11 cellular contexts compared by ENCODE assay signal in genomic region chr3:14461006-14461747, GRCh38. TPM values are rescaled to one million over a fixed set of nuclear protein-coding genes. Genes with fewer than 3 reads are reported as not detected.
A peak's percentile ranks its signal among the peaks of the same experiment; 100 is the strongest.
DNase-seq lines count a peak whose midpoint lies in the region; ATAC-seq and TF ChIP-seq lines count a peak whose summit lies in the region.
"Had no signal": no experiment of that assay in that cellular context is flagged by ENCODE, and none has a peak within 500 bp of the region (broad histone marks: within the 10 kb centered on the region; RNA-seq: fewer than 3 reads in every experiment).

No MANE protein-coding gene starts in this region.

- no peaks in the 10 kb centered on the region for H3K27me3 Mint-ChIP-seq in activated CD4-positive, alpha-beta T cell treated with anti-CD3 and anti-CD28 coated beads, Interleukin-2, amount 10 ng/mL, durations not matched to agents 7 days and 5 days
- no peaks in the 10 kb centered on the region for H3K27me3 Mint-ChIP-seq in activated CD8-positive, alpha-beta T cell treated with anti-CD3 and anti-CD28 coated beads for 36 hours
- H3K27me3 Mint-ChIP-seq: naive B cell had no signal

- H3K4me3 Mint-ChIP-seq in activated CD4-positive, alpha-beta T cell treated with anti-CD3 and anti-CD28 coated beads, Interleukin-2, amount 10 ng/mL, durations not matched to agents 7 days and 5 days, result no peak overlapping the region
- no peak overlapping the region for H3K4me3 Mint-ChIP-seq in activated CD8-positive, alpha-beta T cell treated with anti-CD3 and anti-CD28 coated beads for 36 hours
- H3K4me3 Mint-ChIP-seq in stimulated activated effector memory CD8-positive, alpha-beta T cell treated with anti-CD3 and anti-CD28 coated beads, Interleukin-12 subunit alpha, Interleukin-12 subunit beta, amount 100 ng/mL, for 72 hours, result no peak overlapping the region
- H3K4me3 Mint-ChIP-seq: naive B cell had no signal

- CTCF ChIA-PET in activated CD4-positive, alpha-beta T cell treated with anti-CD3 and anti-CD28 coated beads, Interleukin-2, amount 10 ng/mL, durations not matched to agents 7 days and 5 days (lab: Charles Lee), result interaction anchor here (0.9 to 2.0 kb wide), 4 partner anchors 19 to 565 kb away, joined by 3 to 8 read pairs (median 4); no protein-coding TSS in a partner anchor
- CTCF ChIA-PET in activated CD8-positive, alpha-beta T cell treated with anti-CD3 and anti-CD28 coated beads for 36 hours (lab: Charles Lee), result interaction anchor here (0.5 to 3.2 kb wide), 7 partner anchors 39 to 1668 kb away, joined by 3 to 17 read pairs (median 4); partner anchors contain the start of gene SLC6A6

- no peak for DNase-seq in activated CD4-positive, alpha-beta T cell treated with anti-CD3 and anti-CD28 coated beads, Interleukin-2, amount 10 ng/mL, durations not matched to agents 7 days and 5 days
- DNase-seq in activated CD4-positive, alpha-beta T cell treated with anti-CD3 and anti-CD28 coated beads for 1 hour, result no peak
- no peak for DNase-seq in activated CD8-positive, alpha-beta T cell treated with anti-CD3 and anti-CD28 coated beads for 36 hours
- DNase-seq in stimulated activated effector memory CD8-positive, alpha-beta T cell treated with anti-CD3 and anti-CD28 coated beads, Interleukin-12 subunit alpha, Interleukin-12 subunit beta, amount 100 ng/mL, for 72 hours (ENCODE audit: low spot score in 2 of 2), result no peak
- DNase-seq in tibial artery (no peak), NCI-H1092 treated with DMSO at 0.1 percent for 48 hours (lab: John Stamatoyannopoulos, UW) (no peak)
- no peak for DNase-seq in stimulated activated CD4-positive, alpha-beta T cell treated with anti-CD3 and anti-CD28 coated beads, Interleukin-4, amount 100 ng/mL, for 1 hour
- DNase-seq: NCI-H1436 treated with DMSO at 0.1 percent for 48 hours, NCI-H524 treated with DMSO at 0.1 percent for 48 hours had no signal

- intact Hi-C loops in activated CD8-positive, alpha-beta T cell treated with anti-CD3 and anti-CD28 coated beads for 36 hours (cut with micrococcal nuclease), result loop anchor here (10.0 kb wide), 1 partner anchor 56 kb away; the partner anchor contains the start of gene SLC6A6
- intact Hi-C loops in tibial artery (cut with DNase I; ENCODE audit: low total_unique reads), result no loop called here

- no peak for TF ChIP-seq CTCF in activated CD8-positive, alpha-beta T cell treated with anti-CD3 and anti-CD28 coated beads for 36 hours (IDR thresholded peaks at IDR 0.05)
- no peak for TF ChIP-seq CTCF in tibial artery (IDR thresholded peaks at IDR 0.05)

- peak overlapping the region; percentile 73 for H3K27ac Mint-ChIP-seq in activated CD4-positive, alpha-beta T cell treated with anti-CD3 and anti-CD28 coated beads, Interleukin-2, amount 10 ng/mL, durations not matched to agents 7 days and 5 days
- peak overlapping the region; percentile 35 for H3K27ac Mint-ChIP-seq in activated CD8-positive, alpha-beta T cell treated with anti-CD3 and anti-CD28 coated beads for 36 hours
- peak overlapping the region; percentile 88 for H3K27ac Mint-ChIP-seq in stimulated activated effector memory CD8-positive, alpha-beta T cell treated with anti-CD3 and anti-CD28 coated beads, Interleukin-12 subunit alpha, Interleukin-12 subunit beta, amount 100 ng/mL, for 72 hours

- peaks cover 13% of the 10 kb centered on the region for H3K4me1 Mint-ChIP-seq in activated CD4-positive, alpha-beta T cell treated with anti-CD3 and anti-CD28 coated beads, Interleukin-2, amount 10 ng/mL, durations not matched to agents 7 days and 5 days
- peaks cover 27% of the 10 kb centered on the region for H3K4me1 Mint-ChIP-seq in activated CD8-positive, alpha-beta T cell treated with anti-CD3 and anti-CD28 coated beads for 36 hours (ENCODE audit: low read depth)
- peaks cover 26% of the 10 kb centered on the region for H3K4me1 Mint-ChIP-seq in stimulated activated effector memory CD8-positive, alpha-beta T cell treated with anti-CD3 and anti-CD28 coated beads, Interleukin-12 subunit alpha, Interleukin-12 subunit beta, amount 100 ng/mL, for 72 hours

- H3K4me3 ChIP-seq in tibial artery, result no peak overlapping the region

- no peaks in the 10 kb centered on the region for H3K27me3 ChIP-seq in layer of hippocampus (ENCODE audit: control insufficient read depth, insufficient read depth, low read length)
- H3K27me3 ChIP-seq in tibial artery, result no peaks in the 10 kb centered on the region

- ATAC-seq in activated CD8-positive, alpha-beta T cell treated with anti-CD3 and anti-CD28 coated beads for 36 hours, result no peak
- no peak for ATAC-seq in stimulated activated effector memory CD8-positive, alpha-beta T cell treated with anti-CD3 and anti-CD28 coated beads, Interleukin-12 subunit alpha, Interleukin-12 subunit beta, amount 100 ng/mL, for 72 hours

- peaks cover 0 to 22% (median 21%) of the 10 kb centered on the region in 4 donors for H3K4me1 ChIP-seq in tibial artery

- no peaks in the 10 kb centered on the region for H3K9me3 ChIP-seq in tibial artery

- peak overlapping the region; percentile 67 for H3K27ac ChIP-seq in layer of hippocampus (ENCODE audit: low read depth, low read length)
- H3K27ac ChIP-seq in tibial artery, result peak overlapping the region in 1 of 2 donors; percentile 8

- POLR2A ChIA-PET in activated CD4-positive, alpha-beta T cell treated with anti-CD3 and anti-CD28 coated beads, Interleukin-2, amount 10 ng/mL, durations not matched to agents 7 days and 5 days (lab: Charles Lee), result no interaction called here
- POLR2A ChIA-PET in activated CD8-positive, alpha-beta T cell treated with anti-CD3 and anti-CD28 coated beads for 36 hours (lab: Charles Lee), result no interaction called here

- peaks cover 20% of the 10 kb centered on the region for H3K36me3 Mint-ChIP-seq in activated CD4-positive, alpha-beta T cell treated with anti-CD3 and anti-CD28 coated beads, Interleukin-2, amount 10 ng/mL, durations not matched to agents 7 days and 5 days (ENCODE audit: low read depth)
- H3K36me3 Mint-ChIP-seq in activated CD8-positive, alpha-beta T cell treated with anti-CD3 and anti-CD28 coated beads for 36 hours (ENCODE audit: low read depth), result peaks cover 34% of the 10 kb centered on the region
- H3K36me3 Mint-ChIP-seq in stimulated activated effector memory CD8-positive, alpha-beta T cell treated with anti-CD3 and anti-CD28 coated beads, Interleukin-12 subunit alpha, Interleukin-12 subunit beta, amount 100 ng/mL, for 72 hours, result peaks cover 76% of the 10 kb centered on the region

- no peaks in the 10 kb centered on the region for H3K9me3 Mint-ChIP-seq in activated CD4-positive, alpha-beta T cell treated with anti-CD3 and anti-CD28 coated beads, Interleukin-2, amount 10 ng/mL, durations not matched to agents 7 days and 5 days
- no peaks in the 10 kb centered on the region for H3K9me3 Mint-ChIP-seq in activated CD8-positive, alpha-beta T cell treated with anti-CD3 and anti-CD28 coated beads for 36 hours
- H3K9me3 Mint-ChIP-seq in stimulated activated effector memory CD8-positive, alpha-beta T cell treated with anti-CD3 and anti-CD28 coated beads, Interleukin-12 subunit alpha, Interleukin-12 subunit beta, amount 100 ng/mL, for 72 hours, result no peaks in the 10 kb centered on the region
- H3K9me3 Mint-ChIP-seq: naive B cell had no signal

- H3K36me3 ChIP-seq in tibial artery, result peaks cover 0 to 38% (median 13%) of the 10 kb centered on the region in 3 donors

RNA-seq across cellular contexts. Expression of gene SLC6A6, which starts 58.8 kb away (rescaled TPM):
- 10 to 100 TPM; 42.0 to 43.1 TPM for total RNA-seq in activated CD4-positive, alpha-beta T cell treated with anti-CD3 and anti-CD28 coated beads, Interleukin-2, amount 10 ng/mL, durations not matched to agents 7 days and 5 days
- 10 to 100 TPM; 43.4 to 48.8 TPM for total RNA-seq in activated CD8-positive, alpha-beta T cell treated with anti-CD3 and anti-CD28 coated beads for 36 hours

Comparison
In these comparisons a context has a peak if more than half of its experiments do, and no peak if none do; other contexts are left out.
1. H3K27ac Mint-ChIP-seq: peak in every context shown above with its lines; median percentile 88 in stimulated activated effector memory CD8-positive, alpha-beta T cell treated with anti-CD3 and anti-CD28 coated beads, Interleukin-12 subunit alpha, Interleukin-12 subunit beta, amount 100 ng/mL, for 72 hours; 73 in activated CD4-positive, alpha-beta T cell treated with anti-CD3 and anti-CD28 coated beads, Interleukin-2, amount 10 ng/mL, durations not matched to agents 7 days and 5 days; 35 in activated CD8-positive, alpha-beta T cell treated with anti-CD3 and anti-CD28 coated beads for 36 hours.